ENCODE assay signal across 1 cellular context in the genomic region with DNA sequence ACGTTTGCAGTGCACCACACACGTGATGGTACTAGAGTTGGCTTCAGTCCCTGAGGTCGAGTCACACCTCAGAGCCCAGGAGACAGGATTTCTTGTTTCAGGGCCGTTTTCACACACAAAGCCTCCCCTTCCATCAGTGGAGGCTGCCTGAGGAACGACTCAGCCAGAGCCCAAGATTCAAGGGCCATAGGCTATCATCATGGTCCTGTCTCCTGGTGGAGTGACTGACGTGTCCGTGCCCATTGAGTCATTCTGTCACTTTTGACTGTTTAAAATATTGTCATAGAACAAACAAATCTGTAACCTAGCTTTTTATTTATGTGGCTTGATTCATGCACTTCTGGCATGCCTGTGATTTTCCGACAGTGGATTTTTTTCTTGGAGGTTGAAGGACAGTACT.
A peak's percentile ranks its signal among the peaks of the same experiment; 100 is the strongest.
TF ChIP-seq lines count a peak whose summit lies in the region.

No MANE protein-coding gene starts in this region.

TF ChIP-seq in HepG2, 621 proteins besides CTCF, POLR2A, EP300 and RAD21:
- TF ChIP-seq FOSL2 (CRISPR knock-in tag; IDR thresholded peaks at IDR 0.05) (peak; percentile 27; the same call in 1 of the 2 replicates), ZNF446 (CRISPR knock-in tag; IDR thresholded peaks at IDR 0.05) (no peak), MZF1 (CRISPR knock-in tag; IDR thresholded peaks at IDR 0.05; ENCODE audit: borderline replicate concordance) (no peak), MED13 (CRISPR knock-in tag; IDR thresholded peaks at IDR 0.05) (no peak), ZFP36L1 (CRISPR knock-in tag; IDR thresholded peaks at IDR 0.05) (no peak), MIER3 (CRISPR knock-in tag; IDR thresholded peaks at IDR 0.05; ENCODE audit: borderline replicate concordance) (no peak)
